In the genomic region with DNA sequence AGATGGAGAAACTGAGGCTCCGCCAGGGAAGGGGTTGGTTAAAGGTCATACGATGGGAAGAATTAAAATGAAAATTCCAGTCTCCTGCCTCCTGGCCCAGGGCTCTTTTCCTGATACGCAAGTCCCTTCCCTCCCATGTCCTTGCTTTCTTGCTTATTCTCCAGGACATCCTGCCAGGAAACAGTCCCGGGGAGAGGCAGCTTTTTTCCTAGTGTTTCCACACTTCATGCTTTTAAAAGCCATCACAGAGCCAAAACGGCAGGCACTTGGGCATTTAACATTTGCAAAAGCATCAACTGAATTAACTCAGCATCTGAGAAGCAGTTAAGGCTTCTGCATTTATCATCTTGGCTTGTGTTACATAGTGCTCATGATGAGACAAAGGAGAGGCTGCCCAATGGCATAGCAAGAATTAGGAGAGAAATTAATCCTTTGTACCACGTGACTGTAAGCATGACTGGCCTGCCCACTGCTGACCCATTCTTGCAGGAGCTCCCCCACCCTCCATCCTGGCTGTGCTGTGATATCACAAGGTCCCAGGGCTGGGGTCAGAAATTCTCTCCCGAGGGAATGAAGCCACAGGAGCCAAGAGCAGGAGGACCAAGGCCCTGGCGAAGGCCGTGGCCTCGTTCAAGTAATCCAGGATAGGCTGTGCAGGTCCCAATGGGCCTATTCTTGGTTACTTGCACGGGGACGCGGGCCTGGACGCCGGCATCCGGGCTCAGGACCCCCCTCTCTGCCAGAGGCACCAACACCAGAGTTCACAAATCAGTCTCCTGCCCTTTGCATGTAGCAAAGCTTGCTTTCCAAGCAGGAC, we compare ENCODE assay signal across 19 cellular contexts. TPM values are rescaled to one million over a fixed set of nuclear protein-coding genes. Genes with fewer than 3 reads are reported as not detected.
A peak's percentile ranks its signal among the peaks of the same experiment; 100 is the strongest.
DNase-seq lines count a peak whose midpoint lies in the region; ATAC-seq and TF ChIP-seq lines count a peak whose summit lies in the region.
"Had no signal": no experiment of that assay in that cellular context is flagged by ENCODE, and none has a peak within 500 bp of the region (broad histone marks: within the 10 kb centered on the region; RNA-seq: fewer than 3 reads in every experiment).

No MANE protein-coding gene starts in this region.

- H2AFZ ChIP-seq in parathyroid adenoma = no peak overlapping the region

- no peak overlapping the region for H3K4me3 ChIP-seq in BLaER1
- H3K4me3 ChIP-seq in right atrium auricular region = no peak overlapping the region
- no peak overlapping the region for H3K4me3 ChIP-seq in parathyroid adenoma (ENCODE audit: low read depth, low read length)
- H3K4me3 ChIP-seq in transverse colon = no peak overlapping the region
- H3K4me3 ChIP-seq: ovary, smooth muscle cell, suprapubic skin had no signal

- no peaks in the 10 kb centered on the region for H3K9me3 Mint-ChIP-seq in brain

- H3K9ac ChIP-seq in BLaER1 (no peak overlapping the region), parathyroid adenoma (no peak overlapping the region)
- H3K9ac ChIP-seq: KMS-11 had no signal

- TF ChIP-seq CTCF in brain (conservative IDR thresholded peaks at IDR 0.05) = no peak
- no peak for TF ChIP-seq CTCF in right atrium auricular region (IDR thresholded peaks at IDR 0.05)
- TF ChIP-seq CTCF in parathyroid adenoma (IDR thresholded peaks at IDR 0.05) = no peak
- TF ChIP-seq CTCF in transverse colon (IDR thresholded peaks at IDR 0.05) = no peak

- TF ChIP-seq EP300 in transverse colon (IDR thresholded peaks at IDR 0.05; ENCODE audit: low read depth) = no peak

- TF ChIP-seq POLR2A in transverse colon (IDR thresholded peaks at IDR 0.05) = no peak

- H3K36me3 ChIP-seq in BLaER1 = no peaks in the 10 kb centered on the region
- H3K36me3 ChIP-seq in right atrium auricular region = no peaks in the 10 kb centered on the region
- no peaks in the 10 kb centered on the region for H3K36me3 ChIP-seq in parathyroid adenoma (ENCODE audit: control insufficient read depth, insufficient read depth, low read length)
- no peaks in the 10 kb centered on the region for H3K36me3 ChIP-seq in transverse colon
- H3K36me3 ChIP-seq: ovary had no signal

- H3K4me1 Mint-ChIP-seq in brain = peaks cover 36% of the 10 kb centered on the region

- H3K27ac ChIP-seq in BLaER1 = no peak overlapping the region
- H3K27ac ChIP-seq in right atrium auricular region = peak overlapping the region in 1 of 2 donors; percentile 41
- H3K27ac ChIP-seq in parathyroid adenoma = peak overlapping the region; percentile 17
- H3K27ac ChIP-seq in transverse colon = no peak overlapping the region
- H3K27ac ChIP-seq: KMS-11, ovary, suprapubic skin had no signal

- in situ Hi-C loops in transverse colon (cut with MboI; ENCODE audit: low pct_ligation_motif_present in 1 of 4, low pct_unique_long_range_greater_than_20kb in 1 of 4, low sequenced_read_pairs in 3 of 4) = loop anchor here in 2 of 4 donors (5.0 to 10.0 kb wide), 2 partner anchors 112 to 114 kb away; no protein-coding TSS in a partner anchor

- WGBS in transverse colon (ENCODE audit: low coverage in 1 of 2), 2 donors = 84 to 90% methylated on average over 5 to 16 of the region's 16 CpGs

- H3K9me3 ChIP-seq in BLaER1 (no peaks in the 10 kb centered on the region), right atrium auricular region (no peaks in the 10 kb centered on the region), parathyroid adenoma (ENCODE audit: control insufficient read depth, low read length) (no peaks in the 10 kb centered on the region), transverse colon (no peaks in the 10 kb centered on the region)
- H3K9me3 ChIP-seq: ovary, suprapubic skin had no signal

- H3K4me3 Mint-ChIP-seq in brain = peak overlapping the region in 2 of 5 experiments; percentile 54 to 64

- intact Hi-C loops in transverse colon (cut with DNase I; ENCODE audit: low total_unique reads) = no loop called here

- no peaks in the 10 kb centered on the region for H3K27me3 Mint-ChIP-seq in brain

- H3K27me3 ChIP-seq in BLaER1 (no peaks in the 10 kb centered on the region), right atrium auricular region (no peaks in the 10 kb centered on the region), parathyroid adenoma (ENCODE audit: control insufficient read depth, insufficient read depth, low read length) (no peaks in the 10 kb centered on the region), transverse colon (no peaks in the 10 kb centered on the region)
- H3K27me3 ChIP-seq: ovary, suprapubic skin had no signal

- peaks cover 3% of the 10 kb centered on the region for H3K79me2 ChIP-seq in parathyroid adenoma

- no peaks in the 10 kb centered on the region for H4K20me1 ChIP-seq in BLaER1

- ATAC-seq in HG03196 (IDR thresholded peaks at IDR 0.05; ENCODE audit: unreplicated experiment) (no peak), GM21360 (IDR thresholded peaks at IDR 0.05; ENCODE audit: unreplicated experiment) (no peak)

- H3K4me2 ChIP-seq in BLaER1 = peak overlapping the region; percentile 16
- H3K4me2 ChIP-seq in parathyroid adenoma (ENCODE audit: low read length) = no peak overlapping the region
- H3K4me2 ChIP-seq: KMS-11, smooth muscle cell had no signal

- DNase-seq in right atrium auricular region (ENCODE audit: low spot score) (peak; percentile 75), transverse colon (no peak), DMS53 (lab: John Stamatoyannopoulos, UW) (no peak)
- DNase-seq: activated gamma-delta T cell; foreskin fibroblast; GF-D8; NCI-H1417 treated with DMSO at 0.1 percent for 48 hours; NCI-H2171; OCI-M1; ovary; stimulated activated CD4-positive, alpha-beta T cell treated with anti-CD3 and anti-CD28 coated beads, Interleukin-4, amount 100 ng/mL, for 4 hours had no signal

- H3K36me3 Mint-ChIP-seq in brain = peaks cover 49% of the 10 kb centered on the region

- peaks cover 9% of the 10 kb centered on the region for H3K4me1 ChIP-seq in BLaER1
- peaks cover 0 to 26% of the 10 kb centered on the region in 2 donors for H3K4me1 ChIP-seq in right atrium auricular region
- H3K4me1 ChIP-seq in parathyroid adenoma = no peaks in the 10 kb centered on the region
- H3K4me1 ChIP-seq in transverse colon = peaks cover 0 to 30% (median 15%) of the 10 kb centered on the region in 4 donors

- H3K27ac Mint-ChIP-seq in brain = peak overlapping the region in 4 of 5 experiments; percentile 46 to 97 (median 84)

RNA-seq across cellular contexts. Expression of a gene that starts 21.6 kb away (rescaled TPM):
- 5.1 TPM for polyA plus RNA-seq in brain (ENCODE audit: insufficient read depth, low read depth, low replicate concordance)
- 10 to 100 TPM in 1 of 2 donors, 1 to 10 TPM in 1; 4.2 to 12.2 TPM for total RNA-seq in right atrium auricular region
- 100 to 1,000 TPM; 112 to 214 (median 172) TPM for total RNA-seq in transverse colon

Comparison
In these comparisons a context has a peak if more than half of its experiments do, and no peak if none do; other contexts are left out.
1. RNA of a gene that starts 21.6 kb away (total RNA-seq): 112 to 214 TPM in transverse colon; 4.2 to 12.2 TPM in right atrium auricular region; every median in the first group is over 4 times any median in the second.